In the genomic region with DNA sequence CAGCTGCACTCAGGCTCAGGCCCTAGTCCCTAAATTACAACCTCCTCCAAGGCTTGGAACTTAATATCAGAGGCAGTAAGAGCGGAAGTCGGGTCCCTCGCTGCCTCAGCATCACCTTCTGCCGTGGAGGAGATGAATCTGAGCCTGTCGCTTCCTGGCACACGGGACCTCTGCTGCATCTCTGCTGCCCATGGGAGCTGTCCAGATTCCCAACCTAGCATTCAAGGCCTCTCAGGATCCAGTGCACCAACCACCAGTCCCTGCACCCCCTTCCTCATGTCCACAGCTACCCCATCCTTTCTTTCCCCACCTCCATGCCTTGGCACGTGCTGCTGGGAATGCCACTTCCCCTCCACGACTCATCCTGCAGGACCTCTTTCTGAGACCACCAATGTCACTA, we compare ENCODE assay signal across 30 cellular contexts. TPM values are rescaled to one million over a fixed set of nuclear protein-coding genes. Genes with fewer than 3 reads are reported as not detected.
DNase-seq lines count a peak whose midpoint lies in the region; ATAC-seq and TF ChIP-seq lines count a peak whose summit lies in the region.
"Had no signal": no experiment of that assay in that cellular context is flagged by ENCODE, and none has a peak within 500 bp of the region (broad histone marks: within the 10 kb centered on the region; RNA-seq: fewer than 3 reads in every experiment).

No MANE protein-coding gene starts in this region.

- no peak overlapping the region for H4K8ac ChIP-seq in IMR-90 (ENCODE audit: low read depth in 2 of 2, low read length in 2 of 2)

- H3K4ac ChIP-seq in IMR-90 (ENCODE audit: low read depth, low read length): no peak overlapping the region; the same call in 1 of the 2 replicates

- peak overlapping the region; percentile 78 for H3K27ac Mint-ChIP-seq in activated naive CD4-positive, alpha-beta T cell treated with anti-CD3 and anti-CD28 coated beads, Interleukin-2, amount 10 ng/mL, durations not matched to agents 7 days and 5 days
- peak overlapping the region; percentile 25 for H3K27ac Mint-ChIP-seq in activated naive CD8-positive, alpha-beta T cell treated with anti-CD3 and anti-CD28 coated beads, Interleukin-2, amount 50 U/mL, for 24 hours
- peak overlapping the region; percentile 62 for H3K27ac Mint-ChIP-seq in stimulated activated effector memory CD8-positive, alpha-beta T cell treated with anti-CD3 and anti-CD28 coated beads, Interleukin-12 subunit alpha, Interleukin-12 subunit beta, amount 100 ng/mL, for 72 hours
- H3K27ac Mint-ChIP-seq: natural killer cell had no signal

- H3K4me3 ChIP-seq in IMR-90 (ENCODE audit: insufficient read depth, low read depth, low read length): no peak overlapping the region
- H3K4me3 ChIP-seq: heart left ventricle, uterus had no signal

- no peaks in the 10 kb centered on the region for H3K36me3 ChIP-seq in IMR-90 (ENCODE audit: control insufficient read depth, insufficient read depth, low read length)
- H3K36me3 ChIP-seq: uterus had no signal

- no peak overlapping the region; the same call in 1 of the 2 replicates for H3K14ac ChIP-seq in IMR-90 (replicated peaks; ENCODE audit: low read depth, low read length)

- H4K5ac ChIP-seq in IMR-90 (ENCODE audit: low read depth, low read length): no peak overlapping the region

- no peak overlapping the region for H3K4me3 Mint-ChIP-seq in activated naive CD4-positive, alpha-beta T cell treated with anti-CD3 and anti-CD28 coated beads, Interleukin-2, amount 10 ng/mL, durations not matched to agents 7 days and 5 days
- H3K4me3 Mint-ChIP-seq in activated naive CD8-positive, alpha-beta T cell treated with anti-CD3 and anti-CD28 coated beads, Interleukin-2, amount 50 U/mL, for 24 hours: no peak overlapping the region
- H3K4me3 Mint-ChIP-seq in stimulated activated effector memory CD8-positive, alpha-beta T cell treated with anti-CD3 and anti-CD28 coated beads, Interleukin-12 subunit alpha, Interleukin-12 subunit beta, amount 100 ng/mL, for 72 hours: no peak overlapping the region
- H3K4me3 Mint-ChIP-seq: natural killer cell had no signal

- H3K18ac ChIP-seq in IMR-90 (ENCODE audit: low read depth, low read length): no peak overlapping the region

- no peak for TF ChIP-seq CTCF in IMR-90 (conservative IDR thresholded peaks at IDR 0.05; ENCODE audit: low read depth, low read length)

- H4K91ac ChIP-seq in IMR-90 (ENCODE audit: insufficient read depth, low read depth, low read length): no peak overlapping the region; the same call in 1 of the 2 replicates

- H2AK5ac ChIP-seq in IMR-90 (ENCODE audit: low read depth, low read length): no peak overlapping the region

- H3K27ac ChIP-seq in IMR-90 (ENCODE audit: insufficient read depth, low read length): no peak overlapping the region
- H3K27ac ChIP-seq: C4-2B, heart left ventricle, parathyroid adenoma, uterus had no signal

- peaks cover 4% of the 10 kb centered on the region; the same call in 1 of the 2 replicates for H3K27me3 ChIP-seq in IMR-90 (ENCODE audit: control insufficient read depth, insufficient read depth, low read length)
- H3K27me3 ChIP-seq: heart left ventricle, uterus had no signal

- peaks cover 38% of the 10 kb centered on the region for H3K4me1 Mint-ChIP-seq in activated naive CD4-positive, alpha-beta T cell treated with anti-CD3 and anti-CD28 coated beads, Interleukin-2, amount 10 ng/mL, durations not matched to agents 7 days and 5 days
- peaks cover 36% of the 10 kb centered on the region for H3K4me1 Mint-ChIP-seq in activated naive CD8-positive, alpha-beta T cell treated with anti-CD3 and anti-CD28 coated beads, Interleukin-2, amount 50 U/mL, for 24 hours
- peaks cover 20% of the 10 kb centered on the region for H3K4me1 Mint-ChIP-seq in stimulated activated effector memory CD8-positive, alpha-beta T cell treated with anti-CD3 and anti-CD28 coated beads, Interleukin-12 subunit alpha, Interleukin-12 subunit beta, amount 100 ng/mL, for 72 hours

- H3K9ac ChIP-seq in IMR-90 (ENCODE audit: low read depth, low read length): no peak overlapping the region
- H3K9ac ChIP-seq: parathyroid adenoma, SK-N-SH had no signal

- 0 out of 2 replicates have a peak overlapping the region, but pooled peaks have one; percentile 48 for H2BK20ac ChIP-seq in IMR-90 (ENCODE audit: low read depth, low read length)

- H3K4me2 ChIP-seq in IMR-90 (ENCODE audit: low read depth, low read length): no peak overlapping the region
- H3K4me2 ChIP-seq: SK-N-SH had no signal

- no peak overlapping the region for H2BK120ac ChIP-seq in IMR-90 (ENCODE audit: low read depth, low read length)

- BruUV-seq in IMR-90 (replicated peaks; lab: Mats Ljungman, UMichigan): no TSS peak

- DNase-seq in activated naive CD4-positive, alpha-beta T cell treated with anti-CD3 and anti-CD28 coated beads, Interleukin-2, amount 10 ng/mL, durations not matched to agents 7 days and 5 days: no peak
- DNase-seq in activated naive CD4-positive, alpha-beta T cell (lab: John Stamatoyannopoulos, UW): no peak
- no peak for DNase-seq in IMR-90
- DNase-seq in activated naive CD8-positive, alpha-beta T cell treated with anti-CD3 and anti-CD28 coated beads, Interleukin-2, amount 50 U/mL, for 24 hours: no peak
- DNase-seq in stimulated activated effector memory CD8-positive, alpha-beta T cell treated with anti-CD3 and anti-CD28 coated beads, Interleukin-12 subunit alpha, Interleukin-12 subunit beta, amount 100 ng/mL, for 72 hours (ENCODE audit: low spot score in 2 of 2): no peak
- no peak for DNase-seq in stimulated activated CD4-positive, alpha-beta T cell treated with anti-CD3 and anti-CD28 coated beads, Interleukin-2, amount 100 ng/mL, for 48 hours
- DNase-seq in effector CD4-positive, alpha-beta T cell: no peak
- no peak for DNase-seq in HK-2 (ENCODE audit: unreplicated experiment)
- DNase-seq: ACHN; activated CD4-positive, CD25-positive, alpha-beta regulatory T cell treated with anti-CD3 and anti-CD28 coated beads, Interleukin-2, amount 50 U/mL, for 72 hours; activated CD8-positive, alpha-beta memory T cell treated with anti-CD3 and anti-CD28 coated beads, Interleukin-2, amount 50 U/mL, for 4 hours; activated gamma-delta T cell; anterior cingulate cortex; dermis blood vessel endothelial cell; KG1; mesendoderm; natural killer cell; NCI-H1048; NCI-H187 treated with DMSO at 0.1 percent for 48 hours; NCI-H2227 treated with DMSO at 0.1 percent for 48 hours; SK-N-SH; stimulated activated CD4-positive, alpha-beta T cell treated with anti-CD3 and anti-CD28 coated beads, Interleukin-15, amount 100 ng/mL, for 24 hours; uterus had no signal

- no peak overlapping the region for H2AK9ac ChIP-seq in IMR-90 (replicated peaks; ENCODE audit: low read depth, low read length, poor library complexity)

- in situ Hi-C loops in IMR-90 (cut with MboI; ENCODE audit: low sequenced_read_pairs): no loop called here

- H2AFZ ChIP-seq in IMR-90 (replicated peaks; ENCODE audit: low read length, poor library complexity): peak overlapping the region; percentile 60
- H2AFZ ChIP-seq: parathyroid adenoma had no signal

- no peaks in the 10 kb centered on the region for H3K36me3 Mint-ChIP-seq in activated naive CD4-positive, alpha-beta T cell treated with anti-CD3 and anti-CD28 coated beads, Interleukin-2, amount 10 ng/mL, durations not matched to agents 7 days and 5 days
- H3K36me3 Mint-ChIP-seq in activated naive CD8-positive, alpha-beta T cell treated with anti-CD3 and anti-CD28 coated beads, Interleukin-2, amount 50 U/mL, for 24 hours (ENCODE audit: low read depth): peaks cover under 1% of the 10 kb centered on the region
- H3K36me3 Mint-ChIP-seq in stimulated activated effector memory CD8-positive, alpha-beta T cell treated with anti-CD3 and anti-CD28 coated beads, Interleukin-12 subunit alpha, Interleukin-12 subunit beta, amount 100 ng/mL, for 72 hours: no peaks in the 10 kb centered on the region
- H3K36me3 Mint-ChIP-seq: natural killer cell had no signal

- dilution Hi-C loops in IMR-90 (cut with HindIII; ENCODE audit: low sequenced_read_pairs, unreplicated experiment): no loop called here

- CTCF ChIA-PET in activated naive CD4-positive, alpha-beta T cell treated with anti-CD3 and anti-CD28 coated beads, Interleukin-2, amount 10 ng/mL, durations not matched to agents 7 days and 5 days (lab: Charles Lee): interaction anchor here (1.5 to 4.1 kb wide), 2 partner anchors 27 to 29 kb away, joined by 3 to 12 read pairs; no protein-coding TSS in a partner anchor
- CTCF ChIA-PET in IMR-90 (lab: Yijun Ruan, JAX): no interaction called here

- H3K9me3 Mint-ChIP-seq in activated naive CD4-positive, alpha-beta T cell treated with anti-CD3 and anti-CD28 coated beads, Interleukin-2, amount 10 ng/mL, durations not matched to agents 7 days and 5 days: no peaks in the 10 kb centered on the region
- no peaks in the 10 kb centered on the region for H3K9me3 Mint-ChIP-seq in activated naive CD8-positive, alpha-beta T cell treated with anti-CD3 and anti-CD28 coated beads, Interleukin-2, amount 50 U/mL, for 24 hours
- no peaks in the 10 kb centered on the region for H3K9me3 Mint-ChIP-seq in stimulated activated effector memory CD8-positive, alpha-beta T cell treated with anti-CD3 and anti-CD28 coated beads, Interleukin-12 subunit alpha, Interleukin-12 subunit beta, amount 100 ng/mL, for 72 hours
- H3K9me3 Mint-ChIP-seq: natural killer cell had no signal

- peaks cover 2% of the 10 kb centered on the region; the same call in 1 of the 2 replicates for H3K9me1 ChIP-seq in IMR-90 (ENCODE audit: insufficient read depth, low read length)

- no peak overlapping the region for H3K56ac ChIP-seq in IMR-90 (ENCODE audit: extremely low read depth, insufficient read depth, low read length)

- peak overlapping the region; percentile 35 for H2BK5ac ChIP-seq in IMR-90 (ENCODE audit: low read depth, low read length, poor library complexity, severe bottlenecking)

- no peak for TF ChIP-seq RAD21 in IMR-90 (IDR thresholded peaks at IDR 0.05; ENCODE audit: low read length)

- no peak overlapping the region for H3K23ac ChIP-seq in IMR-90 (ENCODE audit: low read depth, low read length)

- H3K9me3 ChIP-seq in IMR-90 (ENCODE audit: control insufficient read depth, insufficient read depth, low read length): no peaks in the 10 kb centered on the region
- H3K9me3 ChIP-seq: heart left ventricle, SK-N-SH, uterus had no signal

- no peak for TF ChIP-seq POLR2A in IMR-90 (IDR thresholded peaks at IDR 0.05; ENCODE audit: low read depth, low read length)

- WGBS in IMR-90 (ENCODE audit: extremely low coverage in 2 of 2, insufficient read length in 1 of 2), 2 experiments: 87% methylated on average over 7 of the region's 8 CpGs; no CpG with 5 or more reads in 1 of the 2 experiments

- no peak overlapping the region for H2BK15ac ChIP-seq in IMR-90 (ENCODE audit: low read depth, low read length)

- intact Hi-C loops in IMR-90 (cut with micrococcal nuclease): no loop called here

- H3K4me1 ChIP-seq in IMR-90 (ENCODE audit: control insufficient read depth, insufficient read depth, low read length): peaks cover 7% of the 10 kb centered on the region
- H3K4me1 ChIP-seq: parathyroid adenoma, uterus had no signal

- no peaks in the 10 kb centered on the region for H3K79me1 ChIP-seq in IMR-90 (ENCODE audit: low read depth in 1 of 2, low read length in 2 of 2)

- H4K20me1 ChIP-seq in IMR-90 (ENCODE audit: insufficient read depth, low read length): no peaks in the 10 kb centered on the region

- POLR2A ChIA-PET in IMR-90 (lab: Charles Lee; ENCODE audit: unreplicated experiment): no interaction called here

- H3K27me3 Mint-ChIP-seq in activated naive CD4-positive, alpha-beta T cell treated with anti-CD3 and anti-CD28 coated beads, Interleukin-2, amount 10 ng/mL, durations not matched to agents 7 days and 5 days: peaks cover 32% of the 10 kb centered on the region
- H3K27me3 Mint-ChIP-seq in activated naive CD8-positive, alpha-beta T cell treated with anti-CD3 and anti-CD28 coated beads, Interleukin-2, amount 50 U/mL, for 24 hours: no peaks in the 10 kb centered on the region

- ATAC-seq in IMR-90 (ENCODE audit: low read depth): peak; percentile 8; the same call in 1 of the 2 replicates
- no peak for ATAC-seq in activated naive CD8-positive, alpha-beta T cell treated with anti-CD3 and anti-CD28 coated beads, Interleukin-2, amount 50 U/mL, for 24 hours
- no peak for ATAC-seq in stimulated activated effector memory CD8-positive, alpha-beta T cell treated with anti-CD3 and anti-CD28 coated beads, Interleukin-12 subunit alpha, Interleukin-12 subunit beta, amount 100 ng/mL, for 72 hours
- ATAC-seq: heart left ventricle, sciatic nerve had no signal

RNA-seq across cellular contexts. Expression of a gene that starts 2.5 kb away (rescaled TPM):
- under 0.01 TPM in 2 replicates for total RNA-seq in IMR-90 (2012; rRNA removed)
- 0.09 and 0.12 TPM in 2 replicates for polyA plus RNA-seq in IMR-90 (2012; rRNA removed)
- 0.02 and 0.25 TPM in 2 replicates for polyA plus RNA-seq in IMR-90 (2012; cell fraction: cytosol; rRNA removed)
- polyA plus RNA-seq in IMR-90 (2012; cell fraction: nucleus; rRNA removed; ENCODE audit: low replicate concordance): 0.24 and 0.25 TPM in 2 replicates
- total RNA-seq: dermis blood vessel endothelial cell had no signal
- polyA plus RNA-seq: endothelial cell of umbilical vein had no signal

RNA-seq across cellular contexts. Expression of a gene that starts 9.1 kb away (rescaled TPM):
- 0.18 and 0.28 TPM in 2 replicates for total RNA-seq in IMR-90 (2012; rRNA removed)
- polyA plus RNA-seq in IMR-90 (2012; rRNA removed): 1.2 and 1.6 TPM in 2 replicates
- polyA plus RNA-seq in IMR-90 (2012; cell fraction: cytosol; rRNA removed): 1.5 and 3.3 TPM in 2 replicates
- 7.4 and 25.0 TPM in 2 replicates for polyA plus RNA-seq in IMR-90 (2012; cell fraction: nucleus; rRNA removed; ENCODE audit: low replicate concordance)
- total RNA-seq: cardiac septum, dermis blood vessel endothelial cell, endothelial cell of umbilical vein, temporal lobe, uterus had no signal
- polyA plus RNA-seq: endothelial cell of umbilical vein, SK-N-SH had no signal

RNA-seq across cellular contexts. Expression of a gene that starts 16.3 kb away (rescaled TPM):
- total RNA-seq in IMR-90 (2012; rRNA removed): 9.5 and 10.3 TPM in 2 replicates
- polyA plus RNA-seq in IMR-90 (2012; rRNA removed): 34.0 and 38.7 TPM in 2 replicates
- 25.1 and 28.9 TPM in 2 replicates for polyA plus RNA-seq in IMR-90 (2012; cell fraction: cytosol; rRNA removed)
- polyA plus RNA-seq in IMR-90 (2012; cell fraction: nucleus; rRNA removed; ENCODE audit: low replicate concordance): 14.4 and 29.6 TPM in 2 replicates

RNA-seq across cellular contexts. Expression of a gene that starts 48.1 kb away (rescaled TPM):
- total RNA-seq in IMR-90 (2012; rRNA removed): 29.7 and 29.8 TPM in 2 replicates
- polyA plus RNA-seq in IMR-90 (2012; rRNA removed): 48.5 and 50.4 TPM in 2 replicates
- 50.5 and 59.1 TPM in 2 replicates for polyA plus RNA-seq in IMR-90 (2012; cell fraction: cytosol; rRNA removed)
- polyA plus RNA-seq in IMR-90 (2012; cell fraction: nucleus; rRNA removed; ENCODE audit: low replicate concordance): 28.4 and 43.7 TPM in 2 replicates

RNA-seq across cellular contexts. Expression of a gene that starts 55.7 kb away (rescaled TPM):
- 15.1 and 17.2 TPM in 2 replicates for total RNA-seq in IMR-90 (2012; rRNA removed)
- polyA plus RNA-seq in IMR-90 (2012; rRNA removed): 69.7 and 73.6 TPM in 2 replicates
- polyA plus RNA-seq in IMR-90 (2012; cell fraction: cytosol; rRNA removed): 56.6 and 60.6 TPM in 2 replicates
- polyA plus RNA-seq in IMR-90 (2012; cell fraction: nucleus; rRNA removed; ENCODE audit: low replicate concordance): 8.8 and 14.0 TPM in 2 replicates

Comparison
In these comparisons a context has a peak if more than half of its experiments do, and no peak if none do; other contexts are left out.
1. H3K27ac Mint-ChIP-seq: peak in every context shown above with its lines; median percentile 78 in activated naive CD4-positive, alpha-beta T cell treated with anti-CD3 and anti-CD28 coated beads, Interleukin-2, amount 10 ng/mL, durations not matched to agents 7 days and 5 days; 62 in stimulated activated effector memory CD8-positive, alpha-beta T cell treated with anti-CD3 and anti-CD28 coated beads, Interleukin-12 subunit alpha, Interleukin-12 subunit beta, amount 100 ng/mL, for 72 hours; 25 in activated naive CD8-positive, alpha-beta T cell treated with anti-CD3 and anti-CD28 coated beads, Interleukin-2, amount 50 U/mL, for 24 hours.